ENCODE assay signal across 9 cellular contexts in genomic region chr1:226733876-226734414, GRCh38. TPM values are rescaled to one million over a fixed set of nuclear protein-coding genes. Genes with fewer than 3 reads are reported as not detected.
DNase-seq lines count a peak whose midpoint lies in the region; FAIRE-seq and TF ChIP-seq lines count a peak whose summit lies in the region.
"Had no signal": no experiment of that assay in that cellular context is flagged by ENCODE, and none has a peak within 500 bp of the region (broad histone marks: within the 10 kb centered on the region; RNA-seq: fewer than 3 reads in every experiment).

No MANE protein-coding gene starts in this region.

- DNase-seq in GM06990 (ENCODE audit: extremely low read depth, insufficient read length) (no peak), Peyer's patch (peak in 1 of 3 donors; percentile 43), RCC 7860 (ENCODE audit: low spot score) (no peak), putamen (ENCODE audit: low spot score) (no peak), nucleus accumbens (lab: John Stamatoyannopoulos, UW) (no peak), DMS53 (lab: John Stamatoyannopoulos, UW) (no peak)

- 68 to 73% methylated on average over 5 of the region's 5 CpGs for WGBS in esophagus, 2 donors

- H3K36me3 ChIP-seq in GM06990 (ENCODE audit: control insufficient read depth, insufficient read depth, low read length) (peaks cover 9% of the 10 kb centered on the region), Peyer's patch (peaks cover 0 to 21% (median 0%) of the 10 kb centered on the region in 3 donors), esophagus (ENCODE audit: control insufficient read depth in 2 of 2, insufficient read depth in 2 of 2, low read length in 1 of 2) (peaks cover 0 to 11% of the 10 kb centered on the region in 2 donors), skeletal muscle tissue (ENCODE audit: control insufficient read depth in 3 of 3, insufficient read depth in 3 of 3, low read length in 3 of 3) (peaks cover 2 to 17% (median 14%) of the 10 kb centered on the region in 3 donors)

- H3K27me3 ChIP-seq in GM06990 (replicated peaks; ENCODE audit: control insufficient read depth, insufficient read depth, low read length) (no peaks in the 10 kb centered on the region), Peyer's patch (no peaks in the 10 kb centered on the region), esophagus (ENCODE audit: control insufficient read depth in 1 of 2, insufficient read depth in 2 of 2, low read length in 2 of 2) (no peaks in the 10 kb centered on the region), skeletal muscle tissue (ENCODE audit: control insufficient read depth in 3 of 3, insufficient read depth in 3 of 3, low read length in 3 of 3) (no peaks in the 10 kb centered on the region)

- H3K27ac ChIP-seq in Peyer's patch (peak overlapping the region in 3 of 4 donors; percentile 23 to 94 (median 42)), esophagus (ENCODE audit: low read depth in 2 of 2, low read length in 1 of 2) (peak overlapping the region; percentile 57 to 79), skeletal muscle tissue (ENCODE audit: low read depth, low read length) (no peak overlapping the region)

- H3K9ac ChIP-seq in skeletal muscle tissue (ENCODE audit: low read depth in 1 of 3, low read length in 3 of 3), result peak overlapping the region in 2 of 3 donors; percentile 37 to 58

- H3K4me1 ChIP-seq in Peyer's patch, result peaks cover 0 to 27% (median 16%) of the 10 kb centered on the region in 4 donors
- H3K4me1 ChIP-seq in esophagus (ENCODE audit: control insufficient read depth in 2 of 2, insufficient read depth in 2 of 2, low read length in 1 of 2), result peaks cover 0 to 13% of the 10 kb centered on the region in 2 donors
- H3K4me1 ChIP-seq in skeletal muscle tissue (ENCODE audit: control insufficient read depth in 3 of 3, insufficient read depth in 3 of 3, low read length in 3 of 3), result peaks cover 30 to 49% (median 43%) of the 10 kb centered on the region in 3 donors

- no peak for TF ChIP-seq POLR2A in Peyer's patch (IDR thresholded peaks at IDR 0.05)

- H3K9me3 ChIP-seq in Peyer's patch, result no peaks in the 10 kb centered on the region
- H3K9me3 ChIP-seq in esophagus (ENCODE audit: control insufficient read depth in 2 of 2, insufficient read depth in 1 of 2, low read depth in 1 of 2, low read length in 1 of 2), result no peaks in the 10 kb centered on the region
- no peaks in the 10 kb centered on the region for H3K9me3 ChIP-seq in skeletal muscle tissue (ENCODE audit: control insufficient read depth in 3 of 3, low read length in 3 of 3)

- FAIRE-seq in RCC 7860 (lab: Jason Lieb, UNC), result no peak
- FAIRE-seq: keratinocyte had no signal

- TF ChIP-seq CTCF in GM06990 (IDR thresholded peaks at IDR 0.05; ENCODE audit: insufficient read depth, low read length, poor library complexity, severe bottlenecking), result no peak
- no peak for TF ChIP-seq CTCF in Peyer's patch (IDR thresholded peaks at IDR 0.05)

- peak overlapping the region; percentile 60 for H3K4me3 ChIP-seq in GM06990 (replicated peaks; ENCODE audit: low read depth, low read length)
- H3K4me3 ChIP-seq in Peyer's patch, result peak overlapping the region in 3 of 4 donors; percentile 9 to 96 (median 26)
- peak overlapping the region in 1 of 2 donors; percentile 30 for H3K4me3 ChIP-seq in esophagus (ENCODE audit: low read depth in 1 of 2, low read length in 2 of 2)
- H3K4me3 ChIP-seq in skeletal muscle tissue (ENCODE audit: low read length in 3 of 3), result peak overlapping the region; percentile 8 to 69 (median 14)

RNA-seq across cellular contexts. Expression of gene ITPKB, which starts 5.1 kb away (rescaled TPM):
- total RNA-seq in Peyer's patch (10 to 100 TPM in 3 of 4 donors, 1 to 10 TPM in 1; 9.5 to 36.3 (median 23.0) TPM), skeletal muscle tissue (18.8 TPM)
- polyA plus RNA-seq in esophagus, result 1 to 10 TPM; 6.5 to 8.1 TPM
